ENCODE assay signal across 17 cellular contexts in genomic region chr10:131617113-131617877, GRCh38.
"Had no signal": no experiment of that assay in that cellular context is flagged by ENCODE, and none has a peak within 500 bp of the region (broad histone marks: within the 10 kb centered on the region; RNA-seq: fewer than 3 reads in every experiment).

No MANE protein-coding gene starts in this region.

- DNase-seq: activated CD4-positive, alpha-beta T cell treated with anti-CD3 and anti-CD28 coated beads for 36 hours; activated CD8-positive, alpha-beta T cell treated with anti-CD3 and anti-CD28 coated beads, Interleukin-2, amount 10 ng/mL, durations not matched to agents 7 days and 5 days; activated gamma-delta T cell treated with Interleukin-2 at 50 U/mL for 16 hours; effector CD8-positive, alpha-beta T cell; left cardiac atrium; lower lobe of right lung; psoas muscle; right lobe of liver; small intestine; stimulated activated CD4-positive, alpha-beta T cell treated with anti-CD3 and anti-CD28 coated beads, Interleukin-4, amount 100 ng/mL, for 4 hours; T-cell had no signal

- ATAC-seq: activated CD4-positive, alpha-beta T cell treated with anti-CD3 and anti-CD28 coated beads for 36 hours; activated CD8-positive, alpha-beta T cell treated with anti-CD3 and anti-CD28 coated beads, Interleukin-2, amount 10 ng/mL, durations not matched to agents 7 days and 5 days; activated naive CD4-positive, alpha-beta T cell treated with anti-CD3 and anti-CD28 coated beads, Interleukin-2, amount 50 U/mL, for 72 hours; left cardiac atrium; lower lobe of right lung; psoas muscle; stimulated activated memory B cell treated with anti-CD40 and anti-IgM and Interleukin-4, amounts not matched to agents 10 μg/mL and 1 μg/mL and 100 μg/mL, for 72 hours; T-cell; WTC11 had no signal

- H3K4me1 ChIP-seq: lower lobe of right lung, psoas muscle, right lobe of liver, upper lobe of left lung had no signal

- H3K9me3 ChIP-seq: lower lobe of right lung, psoas muscle, right lobe of liver, thoracic aorta, upper lobe of left lung had no signal

- H3K36me3 ChIP-seq: lower lobe of right lung, right lobe of liver, thoracic aorta, upper lobe of left lung had no signal

- H3K27ac ChIP-seq: lower lobe of right lung, psoas muscle, right lobe of liver, SK-N-MC, thoracic aorta, upper lobe of left lung had no signal

- H3K4me3 ChIP-seq: lower lobe of right lung, psoas muscle, right lobe of liver, SK-N-MC, thoracic aorta, upper lobe of left lung had no signal
